ENCODE assay signal across 12 cellular contexts in genomic region chr9:98314381-98315066, GRCh38. TPM values are rescaled to one million over a fixed set of nuclear protein-coding genes. Genes with fewer than 3 reads are reported as not detected.
DNase-seq lines count a peak whose midpoint lies in the region; ATAC-seq and TF ChIP-seq lines count a peak whose summit lies in the region.
"Had no signal": no experiment of that assay in that cellular context is flagged by ENCODE, and none has a peak within 500 bp of the region (broad histone marks: within the 10 kb centered on the region; RNA-seq: fewer than 3 reads in every experiment).

No MANE protein-coding gene starts in this region.

- no peaks in the 10 kb centered on the region for H3K27me3 ChIP-seq in lower lobe of right lung (ENCODE audit: low read depth)
- H3K27me3 ChIP-seq in heart left ventricle, result no peaks in the 10 kb centered on the region

- H3K27ac ChIP-seq in lower lobe of right lung (no peak overlapping the region), heart left ventricle (no peak overlapping the region)
- H3K27ac ChIP-seq: HL-60 had no signal

- intact Hi-C loops in lower lobe of right lung (cut with DNase I), result no loop called here
- intact Hi-C loops in heart left ventricle (cut with DNase I), result loop anchor here in 9 of 10 donors (1.0 to 10.0 kb wide), 12 partner anchors 53 to 478 kb away; partner anchors contain the start of gene GABBR2 (in 2 of the 9)

- H3K36me3 ChIP-seq in lower lobe of right lung (no peaks in the 10 kb centered on the region), heart left ventricle (no peaks in the 10 kb centered on the region)

- TF ChIP-seq POLR2A in NB4 (IDR thresholded peaks at IDR 0.05; ENCODE audit: extremely low read depth, insufficient read length), result no peak
- no peak for TF ChIP-seq POLR2A in heart left ventricle (IDR thresholded peaks at IDR 0.05)

- no peak for TF ChIP-seq CTCF in NB4 (IDR thresholded peaks at IDR 0.05; ENCODE audit: low read depth, low read length)
- no peak for TF ChIP-seq CTCF in choroid plexus epithelial cell (conservative IDR thresholded peaks at IDR 0.05; ENCODE audit: low read depth, low read length)
- TF ChIP-seq CTCF in lower lobe of right lung (IDR thresholded peaks at IDR 0.05), result no peak
- no peak for TF ChIP-seq CTCF in heart left ventricle (IDR thresholded peaks at IDR 0.05)

- ATAC-seq in lower lobe of right lung (peak; percentile 85 to 90), GM19324 (IDR thresholded peaks at IDR 0.05; ENCODE audit: low FRiP score, unreplicated experiment) (no peak), heart left ventricle (no peak)

- no peaks in the 10 kb centered on the region for H3K9me3 ChIP-seq in lower lobe of right lung
- no peaks in the 10 kb centered on the region for H3K9me3 ChIP-seq in heart left ventricle

- DNase-seq in EL, result peak; percentile 36
- DNase-seq in NB4 (ENCODE audit: low read depth), result peak; percentile 61
- peak; percentile 64 for DNase-seq in choroid plexus epithelial cell (ENCODE audit: low read depth)
- peak; percentile 72 for DNase-seq in lower lobe of right lung
- no peak for DNase-seq in heart left ventricle
- DNase-seq in activated CD4-positive, CD25-positive, alpha-beta regulatory T cell (lab: John Stamatoyannopoulos, UW), result no peak
- DNase-seq in SW480 (ENCODE audit: low spot score), result no peak
- DNase-seq: activated gamma-delta T cell, caudate nucleus, NCI-H1048 had no signal

- WGBS in heart left ventricle, 4 donors, result 41 to 47% (median 46%) methylated on average over 6 of the region's 6 CpGs

- H3K4me3 ChIP-seq in NB4 (ENCODE audit: low read depth, low read length) (no peak overlapping the region), choroid plexus epithelial cell (ENCODE audit: low read depth, low read length) (no peak overlapping the region), lower lobe of right lung (no peak overlapping the region), heart left ventricle (no peak overlapping the region)

- H3K4me1 ChIP-seq in lower lobe of right lung, result peaks cover 20% of the 10 kb centered on the region
- peaks cover 0 to 3% (median 0%) of the 10 kb centered on the region in 12 donors for H3K4me1 ChIP-seq in heart left ventricle

RNA-seq across cellular contexts. Expression of gene TBC1D2, which starts 59.1 kb away (rescaled TPM):
- total RNA-seq in lower lobe of right lung, result 64.3 TPM
- total RNA-seq in heart left ventricle, result 1 to 10 TPM; 1.1 to 9.4 (median 2.2) TPM
- polyA plus RNA-seq in heart left ventricle, result 1 to 10 TPM; 1.2 to 2.3 TPM

Comparison
In these comparisons a context has a peak if more than half of its experiments do, and no peak if none do; other contexts are left out.
1. DNase-seq: peak in EL (single experiment), NB4 (single experiment), choroid plexus epithelial cell (single experiment) and lower lobe of right lung (single experiment); none in heart left ventricle (0 of 5), activated CD4-positive, CD25-positive, alpha-beta regulatory T cell (0 of 4) and SW480 (single experiment).
2. ATAC-seq: peak in lower lobe of right lung (2 of 2); none in GM19324 (single experiment) and heart left ventricle (0 of 4).